11 cellular contexts compared by ENCODE assay signal in the genomic region with DNA sequence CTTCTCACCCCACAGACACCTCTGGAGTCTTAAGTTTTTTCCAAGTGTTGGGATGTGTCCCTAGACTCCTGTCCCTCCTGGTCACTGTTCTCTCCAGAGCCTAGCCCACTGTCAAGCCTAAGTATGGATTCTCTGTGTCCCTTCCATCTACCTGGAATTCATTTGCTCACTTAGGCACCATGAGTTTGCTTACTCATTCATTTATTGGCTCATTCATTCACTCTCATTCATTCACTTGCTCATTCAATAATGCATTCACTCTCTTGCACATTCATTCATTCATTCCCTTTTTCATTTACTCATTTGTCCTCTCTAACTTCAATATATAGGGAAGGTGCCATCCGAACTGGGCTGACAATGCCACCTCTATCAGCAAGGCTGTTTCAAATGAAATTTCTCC. TPM values are rescaled to one million over a fixed set of nuclear protein-coding genes. Genes with fewer than 3 reads are reported as not detected.
A peak's percentile ranks its signal among the peaks of the same experiment; 100 is the strongest.
DNase-seq lines count a peak whose midpoint lies in the region; ATAC-seq, FAIRE-seq and TF ChIP-seq lines count a peak whose summit lies in the region.
"Had no signal": no experiment of that assay in that cellular context is flagged by ENCODE, and none has a peak within 500 bp of the region (broad histone marks: within the 10 kb centered on the region; RNA-seq: fewer than 3 reads in every experiment).

No MANE protein-coding gene starts in this region.

- H3K4me1 ChIP-seq in GM12878 (ENCODE audit: control insufficient read depth, insufficient read depth, low read length) = peaks cover 7% of the 10 kb centered on the region
- peaks cover 18 to 50% (median 37%) of the 10 kb centered on the region in 4 donors for H3K4me1 ChIP-seq in liver (ENCODE audit: control insufficient read depth in 4 of 4, insufficient read depth in 4 of 4, low read length in 3 of 4)
- peaks cover 0 to 62% (median 35%) of the 10 kb centered on the region in 4 donors for H3K4me1 ChIP-seq in tibial artery

- no peaks in the 10 kb centered on the region for H4K20me1 ChIP-seq in GM12878 (ENCODE audit: control insufficient read depth, insufficient read depth)

- H3K27ac ChIP-seq in GM12878 (ENCODE audit: control insufficient read depth, insufficient read depth) (no peak overlapping the region), liver (ENCODE audit: low read depth in 1 of 2, low read length in 2 of 2) (peak overlapping the region; percentile 90 to 95), tibial artery (peak overlapping the region; percentile 94 to 95)

- H3K36me3 ChIP-seq in GM12878 (ENCODE audit: control insufficient read depth in 2 of 2, insufficient read depth in 2 of 2, low read length in 1 of 2) (no peaks in the 10 kb centered on the region), liver (ENCODE audit: control insufficient read depth in 4 of 4, insufficient read depth in 3 of 4, low read depth in 1 of 4, low read length in 3 of 4) (peaks cover 0 to 10% (median 5%) of the 10 kb centered on the region in 4 donors), tibial artery (peaks cover 12 to 17% (median 13%) of the 10 kb centered on the region in 3 donors)

- in situ Hi-C loops in GM12878 (cut with MboI) = no loop called here

- H3K4me3 ChIP-seq in GM12878 = no peak overlapping the region
- peak overlapping the region in 2 of 3 donors; percentile 18 to 75 for H3K4me3 ChIP-seq in liver (ENCODE audit: low read depth in 1 of 3, low read length in 3 of 3)
- peak overlapping the region; percentile 67 to 71 for H3K4me3 ChIP-seq in tibial artery

- CTCF ChIA-PET in GM12878 (lab: Yijun Ruan, JAX) (interaction anchor here (0.7 kb wide), 1 partner anchor 39 kb away, joined by 3 read pairs; no protein-coding TSS in a partner anchor), HEK293T (lab: Yijun Ruan, JAX) (no interaction called here)

- no peaks in the 10 kb centered on the region for H3K27me3 ChIP-seq in GM12878 (replicated peaks in 1 of 2; ENCODE audit: control insufficient read depth in 2 of 2, insufficient read depth in 2 of 2, low read length in 1 of 2)
- H3K27me3 ChIP-seq in liver (ENCODE audit: control insufficient read depth in 4 of 4, insufficient read depth in 4 of 4, low read length in 3 of 4) = no peaks in the 10 kb centered on the region
- H3K27me3 ChIP-seq in tibial artery = no peaks in the 10 kb centered on the region

- DNase-seq in GM12878 (ENCODE audit: low read depth, low spot score) (no peak), tibial artery (no peak), HEK293T (ENCODE audit: extremely low spot score) (no peak), NK-92 (lab: John Stamatoyannopoulos, UW; ENCODE audit: unreplicated experiment) (no peak)
- no peak for DNase-seq in activated naive CD4-positive, alpha-beta T cell treated with anti-CD3 and anti-CD28 coated beads, Interleukin-2, amount 50 U/mL, for 16 hours
- DNase-seq: NCI-H1105 treated with DMSO at 0.1 percent for 48 hours, SIG-M5 had no signal

- POLR2A ChIA-PET in GM12878 (lab: Charles Lee) = no interaction called here
- POLR2A ChIA-PET in HEK293T (lab: Yijun Ruan, JAX) = interaction anchor here (1.5 to 3.7 kb wide), 2 partner anchors 16 to 23 kb away, joined by 7 to 31 read pairs; partner anchors contain the start of genes CHTOP and S100A13

- no peak overlapping the region for H2AFZ ChIP-seq in GM12878 (ENCODE audit: control insufficient read depth, low read depth, low read length)

- no peak for ATAC-seq in GM12878

- TF ChIP-seq POLR2A in GM12878 (IDR thresholded peaks at IDR 0.05; ENCODE audit: low read depth, low read length) = no peak

- RAD21 ChIA-PET in GM12878 (lab: Charles Lee; ENCODE audit: unreplicated experiment) = no interaction called here

- TF ChIP-seq RAD21 in GM12878 (IDR thresholded peaks at IDR 0.05; ENCODE audit: insufficient read depth, low read depth, low read length) = no peak
- TF ChIP-seq RAD21 in liver (IDR thresholded peaks at IDR 0.05) = no peak

- H3K9ac ChIP-seq in GM12878 (ENCODE audit: control insufficient read depth, insufficient read depth, low read length) = no peak overlapping the region
- peak overlapping the region in 1 of 2 donors; percentile 22 for H3K9ac ChIP-seq in liver (ENCODE audit: low read depth in 1 of 2, low read length in 2 of 2)

- FAIRE-seq in GM12878 (lab: Jason Lieb, UNC) = no peak

- intact Hi-C loops in GM12878 (cut with micrococcal nuclease; ENCODE audit: unreplicated experiment) = no loop called here
- intact Hi-C loops in tibial artery (cut with DNase I; ENCODE audit: low total_unique reads) = no loop called here

- no TSS peak for BruUV-seq in GM12878 (replicated peaks; lab: Mats Ljungman, UMichigan)

- H3K9me3 ChIP-seq in GM12878 (replicated peaks; ENCODE audit: control insufficient read depth, insufficient read depth, low read length) = no peaks in the 10 kb centered on the region
- H3K9me3 ChIP-seq in liver (ENCODE audit: control insufficient read depth in 4 of 4, low read length in 3 of 4) = no peaks in the 10 kb centered on the region
- H3K9me3 ChIP-seq in tibial artery = no peaks in the 10 kb centered on the region

- H3K4me2 ChIP-seq in GM12878 (ENCODE audit: control insufficient read depth, insufficient read depth) = no peak overlapping the region

- 33% methylated on average over 1 of the region's 1 CpG for WGBS in GM12878 (ENCODE audit: insufficient coverage, insufficient replicate concordance, low lambda C conversion rate, missing lambda C conversion rate)
- WGBS in liver = 83% methylated on average over 1 of the region's 1 CpG

- no peak for TF ChIP-seq EP300 in GM12878 (IDR thresholded peaks at IDR 0.05; ENCODE audit: borderline replicate concordance in 1 of 2, control insufficient read depth in 1 of 2, low read depth in 2 of 2, low read length in 2 of 2)

- SMC1A ChIA-PET in GM12878 (lab: Charles Lee; ENCODE audit: uncharacterized antibody, unreplicated experiment) = no interaction called here

- no peaks in the 10 kb centered on the region for H3K79me2 ChIP-seq in GM12878 (ENCODE audit: control insufficient read depth, insufficient read depth, low read length)

- TF ChIP-seq CTCF in GM12878 (IDR thresholded peaks at IDR 0.05 in 2 of 3, conservative IDR thresholded peaks at IDR 0.05 in 1 of 3; ENCODE audit: control insufficient read depth in 2 of 3, extremely low read depth in 1 of 3, insufficient read depth in 1 of 3, low read depth in 3 of 3, low read length in 3 of 3) = no peak
- no peak for TF ChIP-seq CTCF in liver (IDR thresholded peaks at IDR 0.05; ENCODE audit: low read depth, low read length, missing input control)
- no peak for TF ChIP-seq CTCF in tibial artery (IDR thresholded peaks at IDR 0.05)

RNA-seq across cellular contexts. Expression of gene S100A16, which starts 1.6 kb away (rescaled TPM):
- 0.56 TPM in 1 of 2 replicates, not detected in the other for total RNA-seq in GM12878 (2013; cell fraction: nucleolus; rRNA removed)
- total RNA-seq in GM12878 (2014; rRNA removed) (not detected in 2 replicates), GM12878 (2014; rRNA removed; fragmentation: Illumina TruSeq; extraction: Trizol) (not detected in 2 replicates), GM12878 (2021) (0.51 TPM in 1 of 2 replicates, not detected in the other), liver (10 to 100 TPM; 27.3 to 53.6 TPM)
- polyA plus RNA-seq in GM12878 (2011; ENCODE audit: low read depth) = not detected
- polyA plus RNA-seq in GM12878 (2011; rRNA removed) (0.12 and 0.15 TPM in 2 replicates), GM12878 (2014; fragmentation: Illumina TruSeq; extraction: Trizol) (not detected in 2 replicates), GM12878 (2014; fragmentation: Nextera tagmentation; extraction: Ambion mirVana) (not detected), GM12878 (2014; rRNA removed) (not detected in 2 replicates), GM12878 (2016; fragmentation: Nextera tagmentation; extraction: Ambion mirVana) (under 1 TPM; 0.14 to 0.35 TPM), liver (100 to 1,000 TPM; 110 to 142 TPM)
- polyA plus RNA-seq in GM12878 (2011; cell fraction: cytosol; rRNA removed) = 0.10 TPM in 2 replicates
- not detected in 2 replicates for polyA plus RNA-seq in GM12878 (2011; cell fraction: nucleus; rRNA removed)
- polyA plus RNA-seq in GM12878 (2012) = not detected in 2 replicates
- polyA minus RNA-seq in GM12878 (2011; rRNA and poly(A)+ RNA removed) = not detected in 2 replicates
- polyA minus RNA-seq in GM12878 (2011; cell fraction: cytosol; rRNA and poly(A)+ RNA removed) = 6.9 and 7.0 TPM in 2 replicates
- polyA minus RNA-seq in GM12878 (2011; cell fraction: nucleus; rRNA and poly(A)+ RNA removed) = 0.36 and 0.38 TPM in 2 replicates
- total RNA-seq: activated CD8-positive, alpha-beta memory T cell treated with anti-CD3 and anti-CD28 coated beads for 36 hours; mononuclear cell had no signal

RNA-seq across cellular contexts. Expression of gene S100A14, which starts 4.8 kb away (rescaled TPM):
- not detected in 2 replicates for total RNA-seq in GM12878 (2013; cell fraction: nucleolus; rRNA removed)
- total RNA-seq in GM12878 (2014; rRNA removed) = 0.28 and 0.33 TPM in 2 replicates
- total RNA-seq in GM12878 (2014; rRNA removed; fragmentation: Illumina TruSeq; extraction: Trizol) = 0.28 TPM in 1 of 2 replicates, not detected in the other
- total RNA-seq in GM12878 (2021) = 0.53 and 0.54 TPM in 2 replicates
- not detected for polyA plus RNA-seq in GM12878 (2011; ENCODE audit: low read depth)
- 0.58 and 0.89 TPM in 2 replicates for polyA plus RNA-seq in GM12878 (2011; rRNA removed)
- polyA plus RNA-seq in GM12878 (2011; cell fraction: cytosol; rRNA removed) = 0.48 and 0.69 TPM in 2 replicates
- 0.15 and 0.29 TPM in 2 replicates for polyA plus RNA-seq in GM12878 (2011; cell fraction: nucleus; rRNA removed)
- 0.20 and 0.46 TPM in 2 replicates for polyA plus RNA-seq in GM12878 (2012)
- polyA plus RNA-seq in GM12878 (2014; fragmentation: Illumina TruSeq; extraction: Trizol) = 0.35 and 0.46 TPM in 2 replicates
- polyA plus RNA-seq in GM12878 (2014; fragmentation: Nextera tagmentation; extraction: Ambion mirVana) = under 1 TPM in 1 of 2 experiments, not detected in 1; 0.20 TPM
- 0.28 and 0.77 TPM in 2 replicates for polyA plus RNA-seq in GM12878 (2014; rRNA removed)
- not detected for polyA plus RNA-seq in GM12878 (2016; fragmentation: Nextera tagmentation; extraction: Ambion mirVana)
- polyA minus RNA-seq in GM12878 (2011; rRNA and poly(A)+ RNA removed) = 0.52 TPM in 1 of 2 replicates, not detected in the other
- not detected in 2 replicates for polyA minus RNA-seq in GM12878 (2011; cell fraction: cytosol; rRNA and poly(A)+ RNA removed)
- not detected in 2 replicates for polyA minus RNA-seq in GM12878 (2011; cell fraction: nucleus; rRNA and poly(A)+ RNA removed)
- total RNA-seq in liver = 1 to 10 TPM; 1.7 to 4.4 TPM
- polyA plus RNA-seq in liver = 1 to 10 TPM; 2.3 to 4.3 TPM
- total RNA-seq: activated CD8-positive, alpha-beta memory T cell treated with anti-CD3 and anti-CD28 coated beads for 36 hours; mononuclear cell had no signal

RNA-seq across cellular contexts. Expression of gene S100A13, which starts 15.9 kb away (rescaled TPM):
- total RNA-seq in GM12878 (2013; cell fraction: nucleolus; rRNA removed) = 3.0 and 3.1 TPM in 2 replicates
- total RNA-seq in GM12878 (2014; rRNA removed) (6.2 and 8.1 TPM in 2 replicates), GM12878 (2014; rRNA removed; fragmentation: Illumina TruSeq; extraction: Trizol) (7.9 and 9.1 TPM in 2 replicates), GM12878 (2021) (10.3 and 12.8 TPM in 2 replicates), liver (10 to 100 TPM in 1 of 2 donors, 1 to 10 TPM in 1; 5.3 to 10.8 TPM)
- polyA plus RNA-seq in GM12878 (2011; ENCODE audit: low read depth) = 12.9 TPM
- polyA plus RNA-seq in GM12878 (2011; rRNA removed) (5.6 and 6.6 TPM in 2 replicates), GM12878 (2014; fragmentation: Illumina TruSeq; extraction: Trizol) (10.1 and 10.3 TPM in 2 replicates), GM12878 (2014; fragmentation: Nextera tagmentation; extraction: Ambion mirVana) (10 to 100 TPM; 29.7 to 30.9 TPM), GM12878 (2014; rRNA removed) (13.0 and 17.1 TPM in 2 replicates), GM12878 (2016; fragmentation: Nextera tagmentation; extraction: Ambion mirVana) (1 to 10 TPM; 5.7 to 7.3 TPM), liver (10 to 100 TPM; 20.5 to 23.0 TPM)
- polyA plus RNA-seq in GM12878 (2011; cell fraction: cytosol; rRNA removed) = 4.7 and 5.4 TPM in 2 replicates
- 43.4 and 53.0 TPM in 2 replicates for polyA plus RNA-seq in GM12878 (2011; cell fraction: nucleus; rRNA removed)
- 10.9 and 13.5 TPM in 2 replicates for polyA plus RNA-seq in GM12878 (2012)
- polyA minus RNA-seq in GM12878 (2011; rRNA and poly(A)+ RNA removed) = 1.8 and 3.1 TPM in 2 replicates
- 5.1 and 8.9 TPM in 2 replicates for polyA minus RNA-seq in GM12878 (2011; cell fraction: cytosol; rRNA and poly(A)+ RNA removed)
- 1.8 and 4.0 TPM in 2 replicates for polyA minus RNA-seq in GM12878 (2011; cell fraction: nucleus; rRNA and poly(A)+ RNA removed)

RNA-seq across cellular contexts. Expression of gene S100A1, which starts 16.9 kb away (rescaled TPM):
- total RNA-seq in GM12878 (2013; cell fraction: nucleolus; rRNA removed) = not detected in 2 replicates
- total RNA-seq in GM12878 (2014; rRNA removed) (not detected in 2 replicates), GM12878 (2014; rRNA removed; fragmentation: Illumina TruSeq; extraction: Trizol) (not detected in 2 replicates), GM12878 (2021) (not detected in 2 replicates), liver (under 1 TPM; 0.33 TPM)
- 0.24 TPM for polyA plus RNA-seq in GM12878 (2011; ENCODE audit: low read depth)
- polyA plus RNA-seq in GM12878 (2011; rRNA removed) (not detected in 2 replicates), GM12878 (2014; fragmentation: Illumina TruSeq; extraction: Trizol) (not detected in 2 replicates), GM12878 (2014; fragmentation: Nextera tagmentation; extraction: Ambion mirVana) (under 1 TPM in 1 of 2 experiments, not detected in 1; 0.13 TPM), GM12878 (2014; rRNA removed) (0.03 TPM in 1 of 2 replicates, not detected in the other), GM12878 (2016; fragmentation: Nextera tagmentation; extraction: Ambion mirVana) (under 1 TPM in 1 of 2 experiments, not detected in 1; 0.29 TPM), liver (under 1 TPM; 0.21 to 0.25 TPM)
- polyA plus RNA-seq in GM12878 (2011; cell fraction: cytosol; rRNA removed) = 0.27 TPM in 1 of 2 replicates, not detected in the other
- not detected in 2 replicates for polyA plus RNA-seq in GM12878 (2011; cell fraction: nucleus; rRNA removed)
- 0.49 and 0.60 TPM in 2 replicates for polyA plus RNA-seq in GM12878 (2012)
- not detected in 2 replicates for polyA minus RNA-seq in GM12878 (2011; rRNA and poly(A)+ RNA removed)
- not detected in 2 replicates for polyA minus RNA-seq in GM12878 (2011; cell fraction: cytosol; rRNA and poly(A)+ RNA removed)
- not detected in 2 replicates for polyA minus RNA-seq in GM12878 (2011; cell fraction: nucleus; rRNA and poly(A)+ RNA removed)
- total RNA-seq: activated CD8-positive, alpha-beta memory T cell treated with anti-CD3 and anti-CD28 coated beads for 36 hours; dermis microvascular lymphatic vessel endothelial cell; mononuclear cell had no signal

RNA-seq across cellular contexts. Expression of gene CHTOP, which starts 22.5 kb away (rescaled TPM):
- 176 and 179 TPM in 2 replicates for total RNA-seq in GM12878 (2013; cell fraction: nucleolus; rRNA removed)
- total RNA-seq in GM12878 (2014; rRNA removed) (48.0 and 48.5 TPM in 2 replicates), GM12878 (2014; rRNA removed; fragmentation: Illumina TruSeq; extraction: Trizol) (46.5 and 48.7 TPM in 2 replicates), GM12878 (2021) (60.1 and 61.5 TPM in 2 replicates), liver (10 to 100 TPM; 26.8 to 30.9 TPM)
- 31.8 TPM for polyA plus RNA-seq in GM12878 (2011; ENCODE audit: low read depth)
- polyA plus RNA-seq in GM12878 (2011; rRNA removed) (93.8 and 98.9 TPM in 2 replicates), GM12878 (2014; fragmentation: Illumina TruSeq; extraction: Trizol) (47.4 and 51.5 TPM in 2 replicates), GM12878 (2014; fragmentation: Nextera tagmentation; extraction: Ambion mirVana) (10 to 100 TPM in 1 of 2 experiments, 1 to 10 TPM in 1; 8.4 to 15.9 TPM), GM12878 (2014; rRNA removed) (64.5 and 65.4 TPM in 2 replicates), GM12878 (2016; fragmentation: Nextera tagmentation; extraction: Ambion mirVana) (10 to 100 TPM; 53.1 to 56.2 TPM), liver (10 to 100 TPM; 16.4 to 21.9 TPM)
- polyA plus RNA-seq in GM12878 (2011; cell fraction: cytosol; rRNA removed) = 60.6 and 64.7 TPM in 2 replicates
- polyA plus RNA-seq in GM12878 (2011; cell fraction: nucleus; rRNA removed) = 80.2 and 113 TPM in 2 replicates
- polyA plus RNA-seq in GM12878 (2012) = 42.4 and 48.9 TPM in 2 replicates
- 58.2 and 59.6 TPM in 2 replicates for polyA minus RNA-seq in GM12878 (2011; rRNA and poly(A)+ RNA removed)
- 22.5 and 25.8 TPM in 2 replicates for polyA minus RNA-seq in GM12878 (2011; cell fraction: cytosol; rRNA and poly(A)+ RNA removed)
- 50.2 and 93.3 TPM in 2 replicates for polyA minus RNA-seq in GM12878 (2011; cell fraction: nucleus; rRNA and poly(A)+ RNA removed)

Comparison
In these comparisons a context has a peak if more than half of its experiments do, and no peak if none do; other contexts are left out.
1. RNA of gene S100A16, which starts 1.6 kb away (total RNA-seq): 27.3 to 53.6 TPM in liver; 0.51 to 0.56 TPM in GM12878; every median in the first group is over 10 times any median in the second.